16 cellular contexts compared by ENCODE assay signal in genomic region chr15:70867911-70868467, GRCh38. TPM values are rescaled to one million over a fixed set of nuclear protein-coding genes. Genes with fewer than 3 reads are reported as not detected.
DNase-seq lines count a peak whose midpoint lies in the region; ATAC-seq, FAIRE-seq and TF ChIP-seq lines count a peak whose summit lies in the region.
"Had no signal": no experiment of that assay in that cellular context is flagged by ENCODE, and none has a peak within 500 bp of the region (broad histone marks: within the 10 kb centered on the region; RNA-seq: fewer than 3 reads in every experiment).

No MANE protein-coding gene starts in this region.

- H3K9me3 ChIP-seq in astrocyte (ENCODE audit: insufficient read depth, low read depth, low read length) (no peaks in the 10 kb centered on the region), gastroesophageal sphincter (no peaks in the 10 kb centered on the region)

- H3K4me1 ChIP-seq in astrocyte (ENCODE audit: insufficient read depth, low read length) (peaks cover 25% of the 10 kb centered on the region), gastroesophageal sphincter (peaks cover 0 to 36% (median 18%) of the 10 kb centered on the region in 3 donors)

- no peaks in the 10 kb centered on the region for H3K27me3 Mint-ChIP-seq in astrocyte (ENCODE audit: low read depth, unreplicated experiment)
- H3K27me3 Mint-ChIP-seq: B cell had no signal

- H3K4me3 Mint-ChIP-seq in astrocyte (ENCODE audit: unreplicated experiment), result no peak overlapping the region
- H3K4me3 Mint-ChIP-seq: B cell, WTC11 had no signal

- H3K27ac Mint-ChIP-seq in astrocyte (ENCODE audit: unreplicated experiment), result peak overlapping the region; percentile 41
- H3K27ac Mint-ChIP-seq: B cell, WTC11 had no signal

- no peak overlapping the region for H2AFZ ChIP-seq in astrocyte (ENCODE audit: low read depth, low read length)

- H4K20me1 ChIP-seq in astrocyte (ENCODE audit: insufficient read depth, low read length), result no peaks in the 10 kb centered on the region

- no peaks in the 10 kb centered on the region for H3K9me3 Mint-ChIP-seq in astrocyte (ENCODE audit: unreplicated experiment)

- 15 to 18% methylated on average over 4 to 6 of the region's 6 CpGs for WGBS in gastroesophageal sphincter (ENCODE audit: low coverage in 1 of 2), 2 donors

- no peak overlapping the region for H3K4me2 ChIP-seq in astrocyte (ENCODE audit: low read length)

- H3K36me3 ChIP-seq in astrocyte (ENCODE audit: insufficient read depth, low read length) (no peaks in the 10 kb centered on the region), gastroesophageal sphincter (no peaks in the 10 kb centered on the region)

- peaks cover 32% of the 10 kb centered on the region for H3K4me1 Mint-ChIP-seq in astrocyte (ENCODE audit: low read depth, unreplicated experiment)
- H3K4me1 Mint-ChIP-seq: B cell, WTC11 had no signal

- TF ChIP-seq CTCF in astrocyte (IDR thresholded peaks at IDR 0.05; ENCODE audit: insufficient read depth, low read depth, low read length), result no peak
- no peak for TF ChIP-seq CTCF in gastroesophageal sphincter (IDR thresholded peaks at IDR 0.05)

- FAIRE-seq in astrocyte (lab: Jason Lieb, UNC), result no peak
- FAIRE-seq: colon, G401.6, K562 had no signal

- H3K27ac ChIP-seq in astrocyte (ENCODE audit: low read depth, low read length) (no peak overlapping the region), gastroesophageal sphincter (peak overlapping the region; percentile 6 to 66 (median 54))
- H3K27ac ChIP-seq: RWPE1 had no signal

- no peak for TF ChIP-seq POLR2A in gastroesophageal sphincter (IDR thresholded peaks at IDR 0.05)

- TF ChIP-seq EP300 in gastroesophageal sphincter (IDR thresholded peaks at IDR 0.05), result no peak

- no peak overlapping the region for H3K9ac ChIP-seq in astrocyte (ENCODE audit: low read length)

- no peaks in the 10 kb centered on the region for H3K27me3 ChIP-seq in astrocyte (ENCODE audit: insufficient read depth, low read length)
- no peaks in the 10 kb centered on the region for H3K27me3 ChIP-seq in gastroesophageal sphincter

- H3K4me3 ChIP-seq in astrocyte (ENCODE audit: insufficient read depth, low read depth, low read length), result no peak overlapping the region
- H3K4me3 ChIP-seq in gastroesophageal sphincter, result no peak overlapping the region
- H3K4me3 ChIP-seq: K562 had no signal

- ATAC-seq in gastroesophageal sphincter (peak; percentile 77), HG02763 (IDR thresholded peaks at IDR 0.05; ENCODE audit: unreplicated experiment) (no peak)
- ATAC-seq: K562, WTC11 had no signal

- H3K36me3 Mint-ChIP-seq in astrocyte (ENCODE audit: low read depth, unreplicated experiment), result peaks cover 2% of the 10 kb centered on the region

- peak; percentile 44 for DNase-seq in AG20443 (ENCODE audit: low spot score)
- peak; percentile 48 for DNase-seq in astrocyte (ENCODE audit: low read depth)
- peak; percentile 58 for DNase-seq in pons (ENCODE audit: low spot score)
- no peak for DNase-seq in activated CD4-positive, alpha-beta T cell treated with anti-CD3 and anti-CD28 coated beads for 48 hours
- no peak for DNase-seq in KG1 (lab: John Stamatoyannopoulos, UW)
- no peak for DNase-seq in DMS114 treated with DMSO at 0.1 percent for 48 hours (lab: John Stamatoyannopoulos, UW; ENCODE audit: unreplicated experiment)
- DNase-seq: stimulated activated CD4-positive, alpha-beta T cell treated with anti-CD3 and anti-CD28 coated beads, Interleukin-15, amount 100 ng/mL, for 24 hours; stimulated activated naive CD4-positive, alpha-beta T cell had no signal

- no peaks in the 10 kb centered on the region for H3K79me2 ChIP-seq in astrocyte (ENCODE audit: insufficient read depth, low read length)

RNA-seq across cellular contexts. Expression of gene LARP6, which starts 14.0 kb away (rescaled TPM):
- total RNA-seq in astrocyte (61.5 and 75.2 TPM in 2 replicates), gastroesophageal sphincter (10 to 100 TPM; 43.7 to 48.2 (median 45.5) TPM)
- total RNA-seq: B cell, K562 had no signal

RNA-seq across cellular contexts. Expression of gene THAP10, which starts 24.2 kb away (rescaled TPM):
- total RNA-seq in astrocyte, result 1.6 TPM in 2 replicates
- 1 to 10 TPM; 1.5 to 4.6 (median 2.7) TPM for total RNA-seq in gastroesophageal sphincter

RNA-seq across cellular contexts. Expression of gene LRRC49, which starts 24.6 kb away (rescaled TPM):
- total RNA-seq in astrocyte, result 4.7 and 6.8 TPM in 2 replicates
- 10 to 100 TPM in 2 of 4 donors, 1 to 10 TPM in 2; 5.8 to 14.5 (median 9.2) TPM for total RNA-seq in gastroesophageal sphincter
- total RNA-seq: K562 had no signal

Comparison
In these comparisons a context has a peak if more than half of its experiments do, and no peak if none do; other contexts are left out.
1. DNase-seq: peak in AG20443 (single experiment), astrocyte (single experiment) and pons (single experiment); none in activated CD4-positive, alpha-beta T cell treated with anti-CD3 and anti-CD28 coated beads for 48 hours (single experiment), KG1 (single experiment) and DMS114 treated with DMSO at 0.1 percent for 48 hours (single experiment).